Comparison of ENCODE assay signal across 23 cellular contexts in the genomic region with DNA sequence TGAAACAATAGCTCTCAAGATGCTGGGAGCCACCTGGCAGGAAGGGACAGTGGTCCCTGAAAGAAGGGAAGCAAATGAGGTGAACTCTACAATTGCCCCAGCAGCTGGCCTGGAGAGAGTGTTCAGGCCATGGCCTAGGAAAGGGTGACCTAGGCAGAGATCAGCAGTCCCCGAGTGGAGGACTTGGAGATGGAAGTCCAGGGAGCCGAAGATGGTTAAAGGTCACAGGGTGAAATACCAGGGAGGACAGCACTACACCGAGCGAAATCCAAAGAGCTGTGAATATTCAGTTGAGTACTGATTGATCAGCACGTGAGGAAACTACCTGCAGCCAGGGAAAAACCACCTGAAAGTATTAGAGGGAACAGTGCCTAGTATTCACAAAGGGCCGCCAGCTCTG.
A peak's percentile ranks its signal among the peaks of the same experiment; 100 is the strongest.
DNase-seq lines count a peak whose midpoint lies in the region; ATAC-seq and TF ChIP-seq lines count a peak whose summit lies in the region.
"Had no signal": no experiment of that assay in that cellular context is flagged by ENCODE, and none has a peak within 500 bp of the region (broad histone marks: within the 10 kb centered on the region; RNA-seq: fewer than 3 reads in every experiment).

No MANE protein-coding gene starts in this region.

- H3K18ac ChIP-seq in H9 (ENCODE audit: insufficient read length, low read depth, low read length): no peak overlapping the region

- H3K79me2 ChIP-seq in H9 (ENCODE audit: insufficient read depth, low read length): no peaks in the 10 kb centered on the region
- no peaks in the 10 kb centered on the region for H3K79me2 ChIP-seq in smooth muscle cell (ENCODE audit: low read depth)

- H3T11ph ChIP-seq in H9 (ENCODE audit: low read length): no peak overlapping the region

- no peaks in the 10 kb centered on the region for H3K36me3 ChIP-seq in smooth muscle cell (ENCODE audit: low read depth)
- H3K36me3 ChIP-seq: HAP-1, lower lobe of right lung, thoracic aorta, uterus had no signal

- no peak overlapping the region for H3K4me3 ChIP-seq in smooth muscle cell
- H3K4me3 ChIP-seq: HAP-1, lower lobe of right lung, psoas muscle, SK-N-MC, thoracic aorta, uterus had no signal

- H4K8ac ChIP-seq in H9 (replicated peaks; ENCODE audit: insufficient read length, low read depth, low read length): no peak overlapping the region

- H3K9me3 ChIP-seq in H9 (ENCODE audit: control insufficient read depth, low read depth, low read length) (no peaks in the 10 kb centered on the region), smooth muscle cell (replicated peaks; ENCODE audit: low read depth) (no peaks in the 10 kb centered on the region)
- H3K9me3 ChIP-seq: HAP-1, lower lobe of right lung, psoas muscle, thoracic aorta, uterus had no signal

- no peaks in the 10 kb centered on the region for H3K27me3 Mint-ChIP-seq in activated T-cell treated with anti-CD3 and anti-CD28 coated beads, Interleukin-2, amount 50 U/mL, for 24 hours
- no peaks in the 10 kb centered on the region for H3K27me3 Mint-ChIP-seq in activated T-cell treated with anti-CD3 and anti-CD28 coated beads, Interleukin-2, amount 50 U/mL, for 4 hours (ENCODE audit: low read depth)
- no peaks in the 10 kb centered on the region for H3K27me3 Mint-ChIP-seq in H9 (ENCODE audit: low read depth)
- H3K27me3 Mint-ChIP-seq in activated naive CD8-positive, alpha-beta T cell treated with anti-CD3 and anti-CD28 coated beads for 36 hours: no peaks in the 10 kb centered on the region
- H3K27me3 Mint-ChIP-seq: activated naive CD8-positive, alpha-beta T cell treated with anti-CD3 and anti-CD28 coated beads, Interleukin-2, amount 10 ng/mL, durations not matched to agents 7 days and 5 days; B cell had no signal

- H3K27me3 ChIP-seq in H9 (ENCODE audit: insufficient read depth, low read length): no peaks in the 10 kb centered on the region
- no peaks in the 10 kb centered on the region for H3K27me3 ChIP-seq in smooth muscle cell (ENCODE audit: low read depth)
- H3K27me3 ChIP-seq: uterus had no signal

- ATAC-seq in activated T-cell treated with anti-CD3 and anti-CD28 coated beads, Interleukin-2, amount 50 U/mL, for 4 hours: no peak
- no peak for ATAC-seq in GM19397 (IDR thresholded peaks at IDR 0.05; ENCODE audit: unreplicated experiment)
- ATAC-seq: lower lobe of right lung had no signal

- H2BK15ac ChIP-seq in H9 (ENCODE audit: low read depth, low read length): no peak overlapping the region

- H2AFZ ChIP-seq in H9 (ENCODE audit: low read length) (no peak overlapping the region), smooth muscle cell (ENCODE audit: low read depth) (no peak overlapping the region)

- H4K20me1 ChIP-seq in H9 (ENCODE audit: control insufficient read depth, insufficient read depth, insufficient read length) (no peaks in the 10 kb centered on the region), smooth muscle cell (ENCODE audit: low read depth) (peaks cover 19% of the 10 kb centered on the region)

- H3F3A ChIP-seq in smooth muscle cell (ENCODE audit: low read depth): no peaks in the 10 kb centered on the region

- no peak overlapping the region for H4K91ac ChIP-seq in H9 (ENCODE audit: insufficient read length, low read depth, low read length)

- H3K79me1 ChIP-seq in H9 (ENCODE audit: insufficient read depth, low read depth, low read length, poor library complexity, severe bottlenecking): no peaks in the 10 kb centered on the region

- no peak overlapping the region for H3K56ac ChIP-seq in H9 (ENCODE audit: insufficient read length, low read depth, low read length)

- peaks cover 4% of the 10 kb centered on the region; the same call in 1 of the 2 replicates for H3K4me1 ChIP-seq in H9 (ENCODE audit: insufficient read depth, low read length)
- peaks cover 6% of the 10 kb centered on the region for H3K4me1 ChIP-seq in smooth muscle cell (ENCODE audit: low read depth)
- H3K4me1 ChIP-seq: uterus had no signal

- H4K5ac ChIP-seq in H9 (ENCODE audit: insufficient read length, low read depth, low read length): no peak overlapping the region

- H2BK5ac ChIP-seq in H9 (ENCODE audit: insufficient read length, low read length): no peak overlapping the region

- H3K36me3 Mint-ChIP-seq in activated T-cell treated with anti-CD3 and anti-CD28 coated beads, Interleukin-2, amount 50 U/mL, for 24 hours (ENCODE audit: low read depth): peaks cover 79% of the 10 kb centered on the region
- H3K36me3 Mint-ChIP-seq in activated T-cell treated with anti-CD3 and anti-CD28 coated beads, Interleukin-2, amount 50 U/mL, for 4 hours (ENCODE audit: insufficient read depth): peaks cover 50% of the 10 kb centered on the region
- H3K36me3 Mint-ChIP-seq in H9 (ENCODE audit: insufficient read depth in 1 of 3, low read depth in 3 of 3): no peaks in the 10 kb centered on the region; a peak in 2 of 7 replicates
- peaks cover 86% of the 10 kb centered on the region for H3K36me3 Mint-ChIP-seq in activated naive CD8-positive, alpha-beta T cell treated with anti-CD3 and anti-CD28 coated beads for 36 hours

- no CpG with 5 or more reads among the region's 6 CpGs for WGBS in H9 (ENCODE audit: extremely low coverage, insufficient read length, low lambda C conversion rate)
- WGBS in smooth muscle cell (ENCODE audit: low lambda C conversion rate): 90% methylated on average over 6 of the region's 6 CpGs

- peak overlapping the region; percentile 87 for H3K27ac Mint-ChIP-seq in activated T-cell treated with anti-CD3 and anti-CD28 coated beads, Interleukin-2, amount 50 U/mL, for 24 hours
- peak overlapping the region in 2 of 3 experiments; percentile 43 to 53; a peak in 2 of 7 replicates for H3K27ac Mint-ChIP-seq in H9
- peak overlapping the region; percentile 79 for H3K27ac Mint-ChIP-seq in activated naive CD8-positive, alpha-beta T cell treated with anti-CD3 and anti-CD28 coated beads for 36 hours
- H3K27ac Mint-ChIP-seq: activated naive CD8-positive, alpha-beta T cell treated with anti-CD3 and anti-CD28 coated beads, Interleukin-2, amount 10 ng/mL, durations not matched to agents 7 days and 5 days had no signal

- H3K4me3 Mint-ChIP-seq in activated T-cell treated with anti-CD3 and anti-CD28 coated beads, Interleukin-2, amount 50 U/mL, for 24 hours: peak overlapping the region; percentile 13
- H3K4me3 Mint-ChIP-seq in activated T-cell treated with anti-CD3 and anti-CD28 coated beads, Interleukin-2, amount 50 U/mL, for 4 hours: no peak overlapping the region
- H3K4me3 Mint-ChIP-seq in H9: no peak overlapping the region
- no peak overlapping the region for H3K4me3 Mint-ChIP-seq in activated naive CD8-positive, alpha-beta T cell treated with anti-CD3 and anti-CD28 coated beads for 36 hours
- H3K4me3 Mint-ChIP-seq: activated naive CD8-positive, alpha-beta T cell treated with anti-CD3 and anti-CD28 coated beads, Interleukin-2, amount 10 ng/mL, durations not matched to agents 7 days and 5 days; B cell had no signal

- no peak overlapping the region for H2BK120ac ChIP-seq in H9 (ENCODE audit: low read depth, low read length, poor library complexity, severe bottlenecking)

- H3K14ac ChIP-seq in H9 (ENCODE audit: insufficient read depth, low read length): no peak overlapping the region

- H3K27ac ChIP-seq in H9 (ENCODE audit: insufficient read length, low read depth, low read length) (no peak overlapping the region), smooth muscle cell (ENCODE audit: low read depth) (no peak overlapping the region)
- H3K27ac ChIP-seq: epithelial cell of prostate, lower lobe of right lung, psoas muscle, SK-N-MC, thoracic aorta, uterus had no signal

- peaks cover 89% of the 10 kb centered on the region for H3K4me1 Mint-ChIP-seq in activated T-cell treated with anti-CD3 and anti-CD28 coated beads, Interleukin-2, amount 50 U/mL, for 24 hours (ENCODE audit: low read depth)
- peaks cover 84% of the 10 kb centered on the region for H3K4me1 Mint-ChIP-seq in activated T-cell treated with anti-CD3 and anti-CD28 coated beads, Interleukin-2, amount 50 U/mL, for 4 hours (ENCODE audit: low read depth)
- H3K4me1 Mint-ChIP-seq in H9: peaks cover 12 to 16% of the 10 kb centered on the region in 2 experiments
- H3K4me1 Mint-ChIP-seq in activated naive CD8-positive, alpha-beta T cell treated with anti-CD3 and anti-CD28 coated beads for 36 hours: peaks cover 77% of the 10 kb centered on the region

- no peak overlapping the region for H3K9ac ChIP-seq in H9 (ENCODE audit: extremely low read depth, insufficient read length, low read length)
- no peak overlapping the region for H3K9ac ChIP-seq in smooth muscle cell (ENCODE audit: low read depth)

- H2AK5ac ChIP-seq in H9 (ENCODE audit: insufficient read length, low read length): no peak overlapping the region

- H3K23me2 ChIP-seq in H9 (ENCODE audit: insufficient read length, low read depth, low read length, poor library complexity, severe bottlenecking): no peaks in the 10 kb centered on the region

- H3K23ac ChIP-seq in H9 (ENCODE audit: insufficient read length, low read depth, low read length): no peak overlapping the region

- no peak overlapping the region for H3K4ac ChIP-seq in H9 (ENCODE audit: low read depth, low read length)

- H2BK12ac ChIP-seq in H9 (ENCODE audit: insufficient read length, low read depth, low read length): no peak overlapping the region

- DNase-seq in activated T-cell treated with anti-CD3 and anti-CD28 coated beads, Interleukin-2, amount 50 U/mL, for 24 hours: no peak
- DNase-seq in activated T-cell treated with anti-CD3 and anti-CD28 coated beads, Interleukin-2, amount 50 U/mL, for 4 hours: no peak
- DNase-seq in H9: no peak
- no peak for DNase-seq in activated naive CD8-positive, alpha-beta T cell treated with anti-CD3 and anti-CD28 coated beads for 36 hours
- DNase-seq in smooth muscle cell (lab: John Stamatoyannopoulos, UW; ENCODE audit: unreplicated experiment): no peak
- DNase-seq in stimulated activated CD4-positive, alpha-beta T cell treated with anti-CD3 and anti-CD28 coated beads, Interleukin-1b, Interleukin-23, amount 100 ng/mL, for 48 hours: no peak
- DNase-seq in activated CD8-positive, alpha-beta memory T cell treated with anti-CD3 and anti-CD28 coated beads for 24 hours: no peak
- DNase-seq: activated CD4-positive, alpha-beta T cell treated with anti-CD3 and anti-CD28 coated beads, Interleukin-2, amount 50 U/mL, for 1 hour; activated naive CD8-positive, alpha-beta T cell treated with anti-CD3 and anti-CD28 coated beads, Interleukin-2, amount 10 ng/mL, durations not matched to agents 7 days and 5 days; activated T-cell treated with anti-CD3 and anti-CD28 coated beads for 4 hours; kidney glomerular epithelial cell; lower lobe of right lung; NCI-H187 treated with DMSO at 0.1 percent for 48 hours; NCI-H774; psoas muscle; T-helper 2 cell; uterus had no signal

- H3K4me2 ChIP-seq in H9 (ENCODE audit: insufficient read depth, insufficient read length, low read length) (no peak overlapping the region), smooth muscle cell (peak overlapping the region; percentile 40)

- TF ChIP-seq CTCF in H9 (conservative IDR thresholded peaks at IDR 0.05) (no peak), smooth muscle cell (IDR thresholded peaks at IDR 0.05; ENCODE audit: borderline replicate concordance, insufficient read depth, poor library complexity, severe bottlenecking) (no peak)

- peaks cover 12% of the 10 kb centered on the region for H3K9me3 Mint-ChIP-seq in activated T-cell treated with anti-CD3 and anti-CD28 coated beads, Interleukin-2, amount 50 U/mL, for 24 hours
- H3K9me3 Mint-ChIP-seq in activated T-cell treated with anti-CD3 and anti-CD28 coated beads, Interleukin-2, amount 50 U/mL, for 4 hours: no peaks in the 10 kb centered on the region
- H3K9me3 Mint-ChIP-seq in H9: no peaks in the 10 kb centered on the region
- peaks cover 19% of the 10 kb centered on the region for H3K9me3 Mint-ChIP-seq in activated naive CD8-positive, alpha-beta T cell treated with anti-CD3 and anti-CD28 coated beads for 36 hours
- H3K9me3 Mint-ChIP-seq: activated naive CD8-positive, alpha-beta T cell treated with anti-CD3 and anti-CD28 coated beads, Interleukin-2, amount 10 ng/mL, durations not matched to agents 7 days and 5 days had no signal

- H2BK20ac ChIP-seq in H9 (ENCODE audit: low read depth, low read length, poor library complexity, severe bottlenecking): no peak overlapping the region
